In genomic region chr6:88209301-88209700, GRCh38 we compare ENCODE assay signal across 9 cellular contexts. TPM values are rescaled to one million over a fixed set of nuclear protein-coding genes. Genes with fewer than 3 reads are reported as not detected.
"Had no signal": no experiment of that assay in that cellular context is flagged by ENCODE, and none has a peak within 500 bp of the region (broad histone marks: within the 10 kb centered on the region; RNA-seq: fewer than 3 reads in every experiment).

No MANE protein-coding gene starts in this region.

- ATAC-seq: GM23338, HCT116 had no signal

- H3K4me3 ChIP-seq: GM23248, GM23338, HAP-1 had no signal

- H3K36me3 ChIP-seq: HAP-1 had no signal

- DNase-seq: GM23248, GOT3, H7, H9, HCEC 1CT, HFFc6 had no signal

- H3K9me3 ChIP-seq: HAP-1 had no signal

- H3K27ac ChIP-seq: GM23248 had no signal

RNA-seq across cellular contexts. Expression of gene CNR1, which starts 43.2 kb away (rescaled TPM):
- total RNA-seq: GM23248, HFFc6 had no signal
- polyA plus RNA-seq: GM23248 had no signal
